8 cellular contexts compared by ENCODE assay signal in the genomic region with DNA sequence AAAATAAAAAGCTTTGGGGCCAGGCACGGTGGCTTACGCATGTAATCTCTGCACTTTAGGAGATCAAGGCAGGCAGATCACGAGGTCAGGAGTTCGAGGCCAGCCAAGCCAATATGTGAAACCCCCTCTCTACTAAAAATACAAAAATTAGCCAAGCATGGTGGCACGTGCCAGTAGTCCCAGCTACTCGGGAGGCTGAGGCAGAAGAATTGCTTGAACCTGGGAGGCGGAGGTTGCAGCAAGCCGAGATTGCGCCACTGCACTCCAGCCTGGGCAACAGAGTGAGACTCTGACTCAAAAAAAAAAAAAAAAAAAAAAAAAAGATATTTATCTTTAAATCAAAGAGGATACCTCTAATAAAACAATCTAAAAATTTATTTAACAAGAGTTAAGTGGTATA. TPM values are rescaled to one million over a fixed set of nuclear protein-coding genes. Genes with fewer than 3 reads are reported as not detected.
DNase-seq lines count a peak whose midpoint lies in the region; ATAC-seq and TF ChIP-seq lines count a peak whose summit lies in the region.
"Not testable (repeated sequence)": the region's sequence is repeated elsewhere in the genome, so short reads cannot be mapped to it uniquely, and the experiment has no call there.

No MANE protein-coding gene starts in this region.

- ATAC-seq in T-cell (replicated peaks in 1 of 4); activated naive CD8-positive, alpha-beta T cell treated with anti-CD3 and anti-CD28 coated beads, Interleukin-2, amount 50 U/mL, for 24 hours: not testable (repeated sequence)

- CTCF ChIA-PET in T-cell (lab: Charles Lee), result not testable (repeated sequence)

- peak overlapping the region in 3 of 10 experiments; percentile 93 to 98 (median 96); a peak in 3 of 20 replicates for H3K4me3 ChIP-seq in BLaER1 treated with 17β-estradiol and CSF1 and Interleukin-3, amounts not matched to agents 10 nM and 100 nM
- peak overlapping the region; percentile 91; the same call in 1 of the 2 replicates for H3K4me3 ChIP-seq in HUES64 (ENCODE audit: low read length)
- H3K4me3 ChIP-seq in hepatocyte, result not testable (repeated sequence)
- H3K4me3 ChIP-seq in ovary, result peak overlapping the region; percentile 78
- H3K4me3 ChIP-seq in tibial nerve, result peak overlapping the region in 3 of 4 donors; percentile 72 to 78 (median 74)

- H2AFZ ChIP-seq in hepatocyte, result not testable (repeated sequence)

- H3K79me2 ChIP-seq in hepatocyte, result peaks cover 77% of the 10 kb centered on the region

- peaks cover 30 to 46% (median 40%) of the 10 kb centered on the region in 10 experiments for H3K4me1 ChIP-seq in BLaER1 treated with 17β-estradiol and CSF1 and Interleukin-3, amounts not matched to agents 10 nM and 100 nM
- H3K4me1 ChIP-seq in HUES64 (ENCODE audit: insufficient read depth, low read length) (peaks cover 33% of the 10 kb centered on the region), ovary (ENCODE audit: insufficient read depth) (peaks cover 20% of the 10 kb centered on the region), tibial nerve (peaks cover 0 to 62% (median 21%) of the 10 kb centered on the region in 4 donors)
- not testable (repeated sequence) for H3K4me1 ChIP-seq in hepatocyte (ENCODE audit: insufficient read depth)

- not testable (repeated sequence) for TF ChIP-seq POLR2A in ovary (IDR thresholded peaks at IDR 0.05); tibial nerve (IDR thresholded peaks at IDR 0.05)

- H3K27me3 ChIP-seq in BLaER1 treated with 17β-estradiol and CSF1 and Interleukin-3, amounts not matched to agents 10 nM and 100 nM; hepatocyte; ovary; tibial nerve: not testable (repeated sequence)
- peaks cover 14% of the 10 kb centered on the region; the same call in 1 of the 2 replicates for H3K27me3 ChIP-seq in HUES64 (ENCODE audit: insufficient read depth, low read length)

- H3K27ac Mint-ChIP-seq in T-cell, result not testable (repeated sequence)
- H3K27ac Mint-ChIP-seq in activated T-cell treated with anti-CD3 and anti-CD28 coated beads, Interleukin-2, amount 50 U/mL, for 24 hours, result peak overlapping the region; percentile 99
- H3K27ac Mint-ChIP-seq in activated naive CD8-positive, alpha-beta T cell treated with anti-CD3 and anti-CD28 coated beads, Interleukin-2, amount 50 U/mL, for 24 hours, result peak overlapping the region; percentile 99

- peaks cover 0 to 26% (median 10%) of the 10 kb centered on the region in 11 experiments; a peak in 8 of 22 replicates for H3K36me3 ChIP-seq in BLaER1 treated with 17β-estradiol and CSF1 and Interleukin-3, amounts not matched to agents 10 nM and 100 nM
- not testable (repeated sequence) for H3K36me3 ChIP-seq in HUES64 (ENCODE audit: insufficient read depth, low read length); hepatocyte (replicated peaks; ENCODE audit: insufficient read depth, low read depth); ovary; tibial nerve

- peaks cover 56 to 73% (median 64%) of the 10 kb centered on the region in 3 donors for H3K4me1 Mint-ChIP-seq in T-cell
- H3K4me1 Mint-ChIP-seq in activated T-cell treated with anti-CD3 and anti-CD28 coated beads, Interleukin-2, amount 50 U/mL, for 24 hours (ENCODE audit: low read depth), result peaks cover 59% of the 10 kb centered on the region
- peaks cover 65% of the 10 kb centered on the region for H3K4me1 Mint-ChIP-seq in activated naive CD8-positive, alpha-beta T cell treated with anti-CD3 and anti-CD28 coated beads, Interleukin-2, amount 50 U/mL, for 24 hours

- H3K36me3 Mint-ChIP-seq in T-cell, result peaks cover 13% of the 10 kb centered on the region
- peaks cover 60% of the 10 kb centered on the region for H3K36me3 Mint-ChIP-seq in activated T-cell treated with anti-CD3 and anti-CD28 coated beads, Interleukin-2, amount 50 U/mL, for 24 hours (ENCODE audit: low read depth)
- peaks cover 30% of the 10 kb centered on the region for H3K36me3 Mint-ChIP-seq in activated naive CD8-positive, alpha-beta T cell treated with anti-CD3 and anti-CD28 coated beads, Interleukin-2, amount 50 U/mL, for 24 hours (ENCODE audit: low read depth)

- H3K4me2 ChIP-seq in BLaER1 treated with 17β-estradiol and CSF1 and Interleukin-3, amounts not matched to agents 10 nM and 100 nM, result peak overlapping the region; percentile 77 to 97 (median 84)
- peak overlapping the region; percentile 92 for H3K4me2 ChIP-seq in hepatocyte

- peak overlapping the region in 7 of 11 experiments; percentile 2 to 97 (median 96); a peak in 9 of 22 replicates for H3K9ac ChIP-seq in BLaER1 treated with 17β-estradiol and CSF1 and Interleukin-3, amounts not matched to agents 10 nM and 100 nM
- not testable (repeated sequence) for H3K9ac ChIP-seq in HUES64 (ENCODE audit: low read depth, low read length)

- H3K4me3 Mint-ChIP-seq in T-cell, result peak overlapping the region; percentile 41 to 96 (median 44)
- H3K4me3 Mint-ChIP-seq in activated T-cell treated with anti-CD3 and anti-CD28 coated beads, Interleukin-2, amount 50 U/mL, for 24 hours, result peak overlapping the region; percentile 98
- H3K4me3 Mint-ChIP-seq in activated naive CD8-positive, alpha-beta T cell treated with anti-CD3 and anti-CD28 coated beads, Interleukin-2, amount 50 U/mL, for 24 hours, result peak overlapping the region; percentile 97

- peak overlapping the region in 9 of 11 experiments; percentile 85 to 95 (median 93); a peak in 16 of 22 replicates for H3K27ac ChIP-seq in BLaER1 treated with 17β-estradiol and CSF1 and Interleukin-3, amounts not matched to agents 10 nM and 100 nM
- not testable (repeated sequence) for H3K27ac ChIP-seq in HUES64 (ENCODE audit: low read depth, low read length); hepatocyte; ovary
- H3K27ac ChIP-seq in tibial nerve, result peak overlapping the region in 2 of 4 donors; percentile 96 to 99

- H3K9me2 ChIP-seq in hepatocyte (replicated peaks; ENCODE audit: insufficient read depth), result not testable (repeated sequence)

- intact Hi-C loops in ovary (cut with DNase I), result loop anchor here (5.0 to 10.0 kb wide), 6 partner anchors 87 to 757 kb away; no protein-coding TSS in a partner anchor

- H4K20me1 ChIP-seq in BLaER1 treated with 17β-estradiol and CSF1 and Interleukin-3, amounts not matched to agents 10 nM and 100 nM, result peaks cover 0 to 75% (median 14%) of the 10 kb centered on the region in 11 experiments; a peak in 13 of 22 replicates
- H4K20me1 ChIP-seq in hepatocyte (ENCODE audit: insufficient read depth, poor library complexity, severe bottlenecking), result peaks cover 27% of the 10 kb centered on the region

- H3K9me3 Mint-ChIP-seq in T-cell; activated T-cell treated with anti-CD3 and anti-CD28 coated beads, Interleukin-2, amount 50 U/mL, for 24 hours; activated naive CD8-positive, alpha-beta T cell treated with anti-CD3 and anti-CD28 coated beads, Interleukin-2, amount 50 U/mL, for 24 hours: not testable (repeated sequence)

- POLR2A ChIA-PET in T-cell (lab: Charles Lee), result not testable (repeated sequence)

- peaks cover 0 to 35% (median 14%) of the 10 kb centered on the region in 11 experiments; a peak in 16 of 22 replicates for H3K9me3 ChIP-seq in BLaER1 treated with 17β-estradiol and CSF1 and Interleukin-3, amounts not matched to agents 10 nM and 100 nM (replicated peaks in 1 of 11)
- not testable (repeated sequence) for H3K9me3 ChIP-seq in HUES64 (ENCODE audit: insufficient read depth, low read depth, low read length); hepatocyte (ENCODE audit: low read depth); ovary; tibial nerve

- 93% methylated on average over 9 of the region's 9 CpGs for WGBS in HUES64
- 93% methylated on average over 9 of the region's 9 CpGs for WGBS in hepatocyte (ENCODE audit: low lambda C conversion rate, missing lambda C conversion rate)
- WGBS in ovary, 3 donors, result 52 to 64% (median 57%) methylated on average over 9 of the region's 9 CpGs
- 81 to 86% methylated on average over 9 of the region's 9 CpGs for WGBS in tibial nerve, 2 donors

- not testable (repeated sequence) for TF ChIP-seq EP300 in ovary (IDR thresholded peaks at IDR 0.05); tibial nerve (IDR thresholded peaks at IDR 0.05)

- not testable (repeated sequence) for H3K27me3 Mint-ChIP-seq in T-cell; activated T-cell treated with anti-CD3 and anti-CD28 coated beads, Interleukin-2, amount 50 U/mL, for 24 hours; activated naive CD8-positive, alpha-beta T cell treated with anti-CD3 and anti-CD28 coated beads, Interleukin-2, amount 50 U/mL, for 24 hours

- TF ChIP-seq CTCF in hepatocyte (IDR thresholded peaks at IDR 0.05; ENCODE audit: poor library complexity); ovary (IDR thresholded peaks at IDR 0.05); tibial nerve (IDR thresholded peaks at IDR 0.05): not testable (repeated sequence)

- not testable (repeated sequence) for DNase-seq in T-cell; activated T-cell treated with anti-CD3 and anti-CD28 coated beads, Interleukin-2, amount 50 U/mL, for 24 hours; activated naive CD8-positive, alpha-beta T cell treated with anti-CD3 and anti-CD28 coated beads, Interleukin-2, amount 50 U/mL, for 24 hours; hepatocyte (ENCODE audit: low spot score); ovary; tibial nerve (ENCODE audit: low spot score in 2 of 2)

RNA-seq across cellular contexts. Expression of a gene that starts 4.6 kb away (rescaled TPM):
- 21.4 TPM for polyA plus RNA-seq in HUES64 (2013, experiment 1 of 2)
- 20.2 TPM for polyA plus RNA-seq in HUES64 (2013, experiment 2 of 2)
- 10 to 100 TPM; 73.0 to 89.1 (median 84.5) TPM for total RNA-seq in T-cell
- total RNA-seq in hepatocyte, result 26.5 and 30.3 TPM in 2 replicates
- 35.2 and 48.3 TPM in 2 replicates for polyA plus RNA-seq in hepatocyte
- total RNA-seq in ovary, result 100 to 1,000 TPM in 6 of 7 donors, 10 to 100 TPM in 1; 95.9 to 157 (median 117) TPM
- 10 to 100 TPM; 51.5 to 80.1 TPM for polyA plus RNA-seq in ovary
- 100 to 1,000 TPM; 153 to 194 (median 176) TPM for total RNA-seq in tibial nerve

Comparison
In these comparisons a context has a peak if more than half of its experiments do, and no peak if none do; other contexts are left out.
1. H3K4me3 Mint-ChIP-seq: peak in every context shown above with its lines; median percentile 98 in activated T-cell treated with anti-CD3 and anti-CD28 coated beads, Interleukin-2, amount 50 U/mL, for 24 hours; 97 in activated naive CD8-positive, alpha-beta T cell treated with anti-CD3 and anti-CD28 coated beads, Interleukin-2, amount 50 U/mL, for 24 hours; 44 in T-cell.